ENCODE assay signal across 20 cellular contexts in the genomic region with DNA sequence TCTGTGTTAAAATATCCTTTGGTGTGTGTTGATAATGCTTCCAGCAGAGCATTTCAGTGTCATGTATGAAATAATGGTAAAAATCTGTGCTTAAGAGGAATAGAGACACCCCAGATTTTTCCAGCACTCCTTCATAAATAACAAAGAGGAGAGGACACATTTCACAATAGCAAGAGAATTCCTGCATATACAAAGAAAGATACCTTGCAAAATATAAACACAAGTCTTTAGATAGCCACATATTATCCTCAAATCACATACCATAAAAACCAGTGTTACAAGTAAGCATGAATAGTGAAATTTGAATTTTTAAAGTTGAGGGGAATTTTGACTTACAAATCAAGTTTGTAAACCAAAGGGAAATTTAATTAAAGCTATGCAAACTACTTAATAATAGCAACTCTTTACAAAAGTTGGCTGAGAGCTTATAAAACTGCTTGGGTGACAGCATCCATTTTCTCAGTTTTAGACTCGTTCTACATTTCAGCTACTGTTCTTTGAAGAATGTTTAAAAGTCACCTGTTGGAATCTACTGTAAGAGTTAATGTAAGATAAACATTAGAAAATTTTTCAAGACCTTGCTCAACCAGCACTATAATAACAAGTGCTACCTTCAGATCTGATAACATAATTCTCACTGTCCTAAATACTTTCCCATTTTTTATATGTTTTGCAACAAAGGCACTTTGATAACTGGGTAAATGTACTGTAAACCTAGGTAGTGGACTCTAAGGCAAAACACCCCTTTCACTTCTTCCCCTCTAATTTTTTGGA. TPM values are rescaled to one million over a fixed set of nuclear protein-coding genes. Genes with fewer than 3 reads are reported as not detected.
DNase-seq lines count a peak whose midpoint lies in the region; ATAC-seq and TF ChIP-seq lines count a peak whose summit lies in the region.
"Had no signal": no experiment of that assay in that cellular context is flagged by ENCODE, and none has a peak within 500 bp of the region (broad histone marks: within the 10 kb centered on the region; RNA-seq: fewer than 3 reads in every experiment).

No MANE protein-coding gene starts in this region.

- H3K27ac Mint-ChIP-seq in H9: peak overlapping the region; percentile 90 to 99 (median 95)

- H4K20me1 ChIP-seq in H9 (ENCODE audit: control insufficient read depth, insufficient read depth, insufficient read length) (no peaks in the 10 kb centered on the region), osteoblast (ENCODE audit: insufficient read depth, low read length) (no peaks in the 10 kb centered on the region)

- no CpG with 5 or more reads among the region's 1 CpG for WGBS in H9 (ENCODE audit: extremely low coverage, insufficient read length, low lambda C conversion rate)

- peak overlapping the region; percentile 59 to 91; a peak in 4 of 5 replicates for H3K4me3 Mint-ChIP-seq in H9

- H3K79me2 ChIP-seq in H9 (ENCODE audit: insufficient read depth, low read length) (peaks cover 5% of the 10 kb centered on the region; the same call in 1 of the 2 replicates), osteoblast (ENCODE audit: insufficient read depth, low read length) (no peaks in the 10 kb centered on the region)

- peaks cover 63 to 67% of the 10 kb centered on the region in 2 experiments for H3K4me1 Mint-ChIP-seq in H9

- no peak overlapping the region for H2BK12ac ChIP-seq in H9 (ENCODE audit: insufficient read length, low read depth, low read length)

- H3K79me1 ChIP-seq in H9 (ENCODE audit: insufficient read depth, low read depth, low read length, poor library complexity, severe bottlenecking): peaks cover 7% of the 10 kb centered on the region

- no peak overlapping the region for H2BK5ac ChIP-seq in H9 (ENCODE audit: insufficient read length, low read length)

- no peak overlapping the region for H2BK15ac ChIP-seq in H9 (ENCODE audit: low read depth, low read length)

- peaks cover 3% of the 10 kb centered on the region for H3K23me2 ChIP-seq in H9 (ENCODE audit: insufficient read length, low read depth, low read length, poor library complexity, severe bottlenecking)

- no peak for DNase-seq in H9
- DNase-seq in upper lobe of right lung: no peak
- DNase-seq in NCI-H82 (lab: John Stamatoyannopoulos, UW): no peak
- DNase-seq in osteoblast (ENCODE audit: insufficient read length, low spot score, missing footprints): no peak
- DNase-seq: AML-193, DMS79 treated with DMSO at 0.1 percent for 48 hours, HCEC 1CT, IMR-90, Karpas-422, NCI-H1436, NCI-H1930, NCI-H446, NCI-H69 had no signal

- peaks cover 0 to 3% of the 10 kb centered on the region in 2 experiments; a peak in 1 of 5 replicates for H3K9me3 Mint-ChIP-seq in H9

- H2AK5ac ChIP-seq in H9 (ENCODE audit: insufficient read length, low read length): no peak overlapping the region

- H3K4me3 ChIP-seq in iPS-20b (ENCODE audit: low read length): peak overlapping the region; percentile 82
- H3K4me3 ChIP-seq in upper lobe of right lung: no peak overlapping the region
- no peak overlapping the region for H3K4me3 ChIP-seq in osteoblast (ENCODE audit: insufficient read depth, low read length)
- H3K4me3 ChIP-seq: SJSA1 had no signal

- no peaks in the 10 kb centered on the region for H3K9me3 ChIP-seq in H9 (ENCODE audit: control insufficient read depth, low read depth, low read length)
- no peaks in the 10 kb centered on the region for H3K9me3 ChIP-seq in iPS-20b (ENCODE audit: insufficient read depth, low read depth, low read length)
- H3K9me3 ChIP-seq in upper lobe of right lung: no peaks in the 10 kb centered on the region
- no peaks in the 10 kb centered on the region for H3K9me3 ChIP-seq in osteoblast (ENCODE audit: low read depth, low read length)
- H3K9me3 ChIP-seq: SJSA1 had no signal

- H3K27me3 ChIP-seq in H9 (ENCODE audit: insufficient read depth, low read length) (no peaks in the 10 kb centered on the region), iPS-20b (ENCODE audit: insufficient read depth, low read length) (no peaks in the 10 kb centered on the region), upper lobe of right lung (no peaks in the 10 kb centered on the region), osteoblast (ENCODE audit: insufficient read depth, low read length) (no peaks in the 10 kb centered on the region)
- H3K27me3 ChIP-seq: SJSA1 had no signal

- H3K14ac ChIP-seq in H9 (ENCODE audit: insufficient read depth, low read length): no peak overlapping the region

- H2BK120ac ChIP-seq in H9 (ENCODE audit: low read depth, low read length, poor library complexity, severe bottlenecking): no peak overlapping the region

- no peak overlapping the region for H3T11ph ChIP-seq in H9 (ENCODE audit: low read length)

- no peaks in the 10 kb centered on the region for H3K27me3 Mint-ChIP-seq in H9 (ENCODE audit: low read depth)

- H3K27ac ChIP-seq in H9 (ENCODE audit: insufficient read length, low read depth, low read length) (no peak overlapping the region), VCaP (peak overlapping the region; percentile 83), iPS-20b (ENCODE audit: low read length) (peak overlapping the region; percentile 81), upper lobe of right lung (no peak overlapping the region), osteoblast (ENCODE audit: low read depth, low read length) (no peak overlapping the region)
- H3K27ac ChIP-seq: SJSA1 had no signal

- no peak overlapping the region for H3K56ac ChIP-seq in H9 (ENCODE audit: insufficient read length, low read depth, low read length)

- TF ChIP-seq CTCF in H9 (conservative IDR thresholded peaks at IDR 0.05) (no peak), VCaP (conservative IDR thresholded peaks at IDR 0.05) (no peak), upper lobe of right lung (IDR thresholded peaks at IDR 0.05) (no peak), osteoblast (IDR thresholded peaks at IDR 0.05; ENCODE audit: extremely low read depth, low read depth, low read length) (no peak)

- no peak overlapping the region for H3K4ac ChIP-seq in H9 (ENCODE audit: low read depth, low read length)

- no peak overlapping the region for H3K18ac ChIP-seq in H9 (ENCODE audit: insufficient read length, low read depth, low read length)

- peak overlapping the region; percentile 95 for H3K4me2 ChIP-seq in H9 (ENCODE audit: insufficient read depth, insufficient read length, low read length)
- no peak overlapping the region for H3K4me2 ChIP-seq in osteoblast (ENCODE audit: insufficient read depth, low read length)

- no peak overlapping the region for H4K91ac ChIP-seq in H9 (ENCODE audit: insufficient read length, low read depth, low read length)

- intact Hi-C loops in upper lobe of right lung (cut with DNase I): no loop called here

- no peak overlapping the region for H3K23ac ChIP-seq in H9 (ENCODE audit: insufficient read length, low read depth, low read length)

- no peak overlapping the region for H4K8ac ChIP-seq in H9 (replicated peaks; ENCODE audit: insufficient read length, low read depth, low read length)

- H3K36me3 ChIP-seq in iPS-20b (ENCODE audit: insufficient read depth, low read depth, low read length) (peaks cover 72% of the 10 kb centered on the region), upper lobe of right lung (no peaks in the 10 kb centered on the region), osteoblast (ENCODE audit: insufficient read depth, low read length) (no peaks in the 10 kb centered on the region)

- H3K9ac ChIP-seq in H9 (ENCODE audit: extremely low read depth, insufficient read length, low read length): no peak overlapping the region
- H3K9ac ChIP-seq in iPS-20b (ENCODE audit: low read depth, low read length): peak overlapping the region; percentile 60

- H3K36me3 Mint-ChIP-seq in H9 (ENCODE audit: insufficient read depth in 1 of 3, low read depth in 3 of 3): peaks cover 13 to 87% (median 75%) of the 10 kb centered on the region in 3 experiments

- peak; percentile 23 for ATAC-seq in upper lobe of right lung
- ATAC-seq in HG02981 (IDR thresholded peaks at IDR 0.05; ENCODE audit: unreplicated experiment): no peak
- ATAC-seq: Panc1 had no signal

- H4K5ac ChIP-seq in H9 (ENCODE audit: insufficient read length, low read depth, low read length): no peak overlapping the region

- H2AFZ ChIP-seq in H9 (ENCODE audit: low read length) (no peak overlapping the region), osteoblast (ENCODE audit: low read length) (no peak overlapping the region)

- H3K4me1 ChIP-seq in H9 (ENCODE audit: insufficient read depth, low read length) (no peaks in the 10 kb centered on the region; the same call in 1 of the 2 replicates), iPS-20b (ENCODE audit: insufficient read depth, low read length) (peaks cover 29% of the 10 kb centered on the region; the same call in 1 of the 2 replicates), upper lobe of right lung (no peaks in the 10 kb centered on the region), osteoblast (ENCODE audit: insufficient read depth, low read length) (no peaks in the 10 kb centered on the region)

- H2BK20ac ChIP-seq in H9 (ENCODE audit: low read depth, low read length, poor library complexity, severe bottlenecking): no peak overlapping the region

RNA-seq across cellular contexts. Expression of a gene that starts 3.7 kb away (rescaled TPM):
- 135 and 140 TPM in 2 replicates for total RNA-seq in H9 (2021)
- not detected for total RNA-seq in upper lobe of right lung
- 0.29 TPM in 1 of 2 replicates, not detected in the other for total RNA-seq in osteoblast
- total RNA-seq: G401, IMR-90, MCF 10A had no signal

Comparison
In these comparisons a context has a peak if more than half of its experiments do, and no peak if none do; other contexts are left out.
1. H3K27ac ChIP-seq: peak in VCaP (single experiment) and iPS-20b (single experiment); none in H9 (single experiment), upper lobe of right lung (single experiment) and osteoblast (single experiment).
2. RNA of a gene that starts 3.7 kb away (total RNA-seq): 135 to 140 TPM in H9; not detected in upper lobe of right lung (single experiment) and 0.29 TPM in osteoblast; every median in the first group is over 100 times any median in the second.